Comparison of ENCODE assay signal across 10 cellular contexts in the genomic region with DNA sequence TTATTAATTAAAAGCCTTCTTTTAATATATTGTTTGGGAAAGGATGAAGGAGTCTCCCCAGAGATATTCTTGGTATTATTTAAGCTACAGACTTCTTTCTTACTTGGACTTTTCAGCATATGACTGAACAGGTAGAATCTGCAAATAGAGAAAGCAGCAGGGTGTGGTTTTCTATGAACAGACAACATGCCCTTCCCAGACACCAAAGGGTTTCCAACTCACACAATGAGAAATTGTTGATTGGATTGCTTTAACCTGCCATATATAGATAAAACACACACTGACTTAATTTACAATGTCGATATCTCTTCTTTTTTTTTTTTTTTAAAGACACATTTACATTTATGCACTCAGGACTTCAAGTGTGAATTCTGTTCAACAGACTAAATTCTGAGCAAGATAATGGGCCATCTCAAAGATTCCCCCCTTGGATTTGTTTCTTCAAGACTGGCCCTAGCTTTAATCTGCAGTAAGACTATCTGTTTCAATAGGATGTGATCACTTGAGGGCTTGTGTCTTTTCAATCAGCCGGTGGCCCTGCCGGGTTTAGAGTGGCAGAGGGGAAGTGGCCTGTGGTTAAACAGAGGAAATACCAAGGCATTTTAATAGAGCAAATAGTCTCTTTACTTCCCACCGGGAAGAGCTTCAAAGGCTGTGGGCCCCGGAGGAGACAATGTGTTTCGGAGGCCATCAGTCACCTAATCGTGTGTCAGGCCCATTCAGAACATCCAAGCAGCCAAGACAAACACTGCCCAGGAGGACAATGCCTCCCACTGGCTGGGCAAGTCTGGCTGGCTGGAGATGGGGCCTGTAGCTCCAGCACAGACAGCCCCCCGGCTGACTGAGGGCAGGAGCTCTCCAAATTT. TPM values are rescaled to one million over a fixed set of nuclear protein-coding genes. Genes with fewer than 3 reads are reported as not detected.
DNase-seq lines count a peak whose midpoint lies in the region; ATAC-seq and TF ChIP-seq lines count a peak whose summit lies in the region.
"Had no signal": no experiment of that assay in that cellular context is flagged by ENCODE, and none has a peak within 500 bp of the region (broad histone marks: within the 10 kb centered on the region; RNA-seq: fewer than 3 reads in every experiment).

No MANE protein-coding gene starts in this region.

- H3K27me3 Mint-ChIP-seq in natural killer cell (ENCODE audit: low read depth in 2 of 2): peaks cover 29 to 43% of the 10 kb centered on the region in 2 donors

- H3K9me3 ChIP-seq in testis (no peaks in the 10 kb centered on the region), GM23248 (ENCODE audit: low read depth) (no peaks in the 10 kb centered on the region)

- H3K27me3 ChIP-seq in testis (no peaks in the 10 kb centered on the region), GM23248 (replicated peaks; ENCODE audit: insufficient read depth) (0 out of 2 replicates have a peak, but pooled peaks cover 4% of the 10 kb centered on the region)

- peaks cover 12 to 19% of the 10 kb centered on the region in 2 donors for H3K4me1 Mint-ChIP-seq in natural killer cell

- TF ChIP-seq POLR2A in testis (IDR thresholded peaks at IDR 0.05): no peak

- H3K79me2 ChIP-seq in GM23248 (ENCODE audit: insufficient read depth): no peaks in the 10 kb centered on the region

- no peak overlapping the region for H3K9ac ChIP-seq in GM23248

- H3K36me3 Mint-ChIP-seq in natural killer cell: no peaks in the 10 kb centered on the region

- intact Hi-C loops in natural killer cell (cut with micrococcal nuclease): no loop called here
- intact Hi-C loops in testis (cut with DNase I; ENCODE audit: low total_unique reads): no loop called here

- 62 to 70% methylated on average over 7 to 8 of the region's 8 CpGs for WGBS in testis, 2 donors
- whole genome bisulfite sequencing in GM23248 (ENCODE audit: low coverage in 1 of 2, low lambda C conversion rate in 2 of 2, missing lambda C conversion rate in 2 of 2), 2 experiments: 65 to 67% methylated on average over 8 of the region's 8 CpGs

- H3K4me2 ChIP-seq in GM23248 (ENCODE audit: unreplicated experiment): no peak overlapping the region

- in situ Hi-C loops in GM23248 (cut with MboI): no loop called here

- H3K9me3 Mint-ChIP-seq in natural killer cell: no peaks in the 10 kb centered on the region
- H3K9me3 Mint-ChIP-seq: activated CD4-positive, alpha-beta T cell treated with anti-CD3 and anti-CD28 coated beads, Interleukin-2, amount 10 ng/mL, durations not matched to agents 24 days and 14 days had no signal

- H3K4me3 Mint-ChIP-seq in natural killer cell: peak overlapping the region; percentile 51
- H3K4me3 Mint-ChIP-seq: activated CD4-positive, alpha-beta T cell treated with anti-CD3 and anti-CD28 coated beads, Interleukin-2, amount 10 ng/mL, durations not matched to agents 24 days and 14 days had no signal

- H3K4me1 ChIP-seq in testis (peaks cover 27% of the 10 kb centered on the region), GM23248 (ENCODE audit: insufficient read depth) (no peaks in the 10 kb centered on the region)

- peak in 1 of 3 donors; percentile 74 for ATAC-seq in natural killer cell
- no peak for ATAC-seq in HG03139 (IDR thresholded peaks at IDR 0.05; ENCODE audit: unreplicated experiment)

- DNase-seq in GF-D8 (lab: John Stamatoyannopoulos, UW): peak; percentile 26
- DNase-seq in M059J (ENCODE audit: low read depth): peak; percentile 76
- peak; percentile 61 for DNase-seq in astrocyte of the hippocampus (ENCODE audit: low read depth, low spot score)
- no peak for DNase-seq in natural killer cell
- no peak for DNase-seq in testis
- DNase-seq in GM23248: no peak
- no peak for DNase-seq in activated CD4-positive, CD25-positive, alpha-beta regulatory T cell treated with anti-CD3 and anti-CD28 coated beads, Interleukin-2, amount 50 U/mL, for 72 hours
- DNase-seq: activated CD4-positive, alpha-beta T cell treated with anti-CD3 and anti-CD28 coated beads, Interleukin-2, amount 10 ng/mL, durations not matched to agents 24 days and 14 days; substantia nigra had no signal

- H4K20me1 ChIP-seq in GM23248 (ENCODE audit: insufficient read depth): no peaks in the 10 kb centered on the region

- no peaks in the 10 kb centered on the region for H3K36me3 ChIP-seq in testis (ENCODE audit: low read depth, missing control alignments)
- no peaks in the 10 kb centered on the region for H3K36me3 ChIP-seq in GM23248 (ENCODE audit: low read depth)

- no peaks in the 10 kb centered on the region for H3K9me2 ChIP-seq in GM23248 (ENCODE audit: insufficient read depth)

- peak overlapping the region in 1 of 2 donors; percentile 76 for H3K27ac ChIP-seq in testis
- no peak overlapping the region for H3K27ac ChIP-seq in GM23248

- H2AFZ ChIP-seq in GM23248: no peak overlapping the region

- peak overlapping the region in 1 of 2 donors; percentile 52 for H3K27ac Mint-ChIP-seq in natural killer cell
- H3K27ac Mint-ChIP-seq: activated CD4-positive, alpha-beta T cell treated with anti-CD3 and anti-CD28 coated beads, Interleukin-2, amount 10 ng/mL, durations not matched to agents 24 days and 14 days had no signal

- TF ChIP-seq CTCF in natural killer cell (IDR thresholded peaks at IDR 0.05): no peak
- TF ChIP-seq CTCF in testis (IDR thresholded peaks at IDR 0.05): no peak

- no peak overlapping the region for H3K4me3 ChIP-seq in testis
- no peak overlapping the region for H3K4me3 ChIP-seq in GM23248

- H3F3A ChIP-seq in GM23248 (ENCODE audit: insufficient read depth): no peaks in the 10 kb centered on the region

RNA-seq across cellular contexts. Expression of a gene that starts 6.1 kb away (rescaled TPM):
- 1.6 and 3.5 TPM in 2 replicates for total RNA-seq in M059J (2014; rRNA removed; shearing (Covaris generic))
- total RNA-seq in natural killer cell (under 1 TPM in 2 of 3 donors, not detected in 1; 0.05 to 0.08 TPM), testis (10 to 100 TPM; 25.0 to 29.9 TPM)
- polyA plus RNA-seq in testis (ENCODE audit: insufficient read depth, low read depth, low replicate concordance) (27.9 TPM), GM23248 (2016; fragmentation: Nextera tagmentation; extraction: Ambion mirVana) (0.34 and 0.42 TPM in 2 replicates)
- total RNA-seq in GM23248 (2014; rRNA removed; shearing (Covaris generic)): 0.76 and 1.2 TPM in 2 replicates

RNA-seq across cellular contexts. Expression of a gene that starts 40.7 kb away (rescaled TPM):
- 1.4 TPM in 1 of 2 replicates, not detected in the other for total RNA-seq in M059J (2014; rRNA removed; shearing (Covaris generic))
- total RNA-seq in natural killer cell: under 1 TPM in 2 of 3 donors, not detected in 1; 0.49 to 0.55 TPM
- 1 to 10 TPM; 7.9 to 9.1 TPM for total RNA-seq in testis
- 6.4 TPM for polyA plus RNA-seq in testis (ENCODE audit: insufficient read depth, low read depth, low replicate concordance)
- not detected in 2 replicates for total RNA-seq in GM23248 (2014; rRNA removed; shearing (Covaris generic))
- 0.58 and 1.1 TPM in 2 replicates for polyA plus RNA-seq in GM23248 (2016; fragmentation: Nextera tagmentation; extraction: Ambion mirVana)

Comparison
In these comparisons a context has a peak if more than half of its experiments do, and no peak if none do; other contexts are left out.
1. DNase-seq: peak in GF-D8 (single experiment), M059J (single experiment) and astrocyte of the hippocampus (single experiment); none in natural killer cell (single experiment), testis (single experiment), GM23248 (single experiment) and activated CD4-positive, CD25-positive, alpha-beta regulatory T cell treated with anti-CD3 and anti-CD28 coated beads, Interleukin-2, amount 50 U/mL, for 72 hours (single experiment).